In genomic region chrX:76279007-76279406, GRCh38 we compare ENCODE assay signal across 8 cellular contexts.
DNase-seq lines count a peak whose midpoint lies in the region; ATAC-seq, FAIRE-seq and TF ChIP-seq lines count a peak whose summit lies in the region.

No MANE protein-coding gene starts in this region.

- no peak overlapping the region for H3K4me3 Mint-ChIP-seq in mesothelial cell of epicardium

- DNase-seq in D721Med (ENCODE audit: insufficient read length, low spot score) = peak; percentile 9
- DNase-seq in GM19239 (ENCODE audit: insufficient read length, low spot score) = peak; percentile 4
- peak; percentile 28 for DNase-seq in NCI-H1092 (lab: John Stamatoyannopoulos, UW)
- DNase-seq in T1000 (lab: John Stamatoyannopoulos, UW) = peak; percentile 19
- DNase-seq in dermis blood vessel endothelial cell = peak; percentile 60
- peak in 1 of 2 experiments; percentile 42 for DNase-seq in mesothelial cell of epicardium (ENCODE audit: low spot score in 2 of 2, unreplicated experiment in 2 of 2)
- no peak for DNase-seq in suprapubic skin (ENCODE audit: low spot score in 2 of 2)

- no peaks in the 10 kb centered on the region for H3K36me3 ChIP-seq in suprapubic skin

- H3K4me1 ChIP-seq in suprapubic skin = no peaks in the 10 kb centered on the region

- ATAC-seq in GM21447 (IDR thresholded peaks at IDR 0.05; ENCODE audit: unreplicated experiment) = no peak

- peaks cover 44% of the 10 kb centered on the region for H3K9me3 Mint-ChIP-seq in mesothelial cell of epicardium

- H3K4me3 ChIP-seq in suprapubic skin = no peak overlapping the region

- H3K36me3 Mint-ChIP-seq in mesothelial cell of epicardium = no peaks in the 10 kb centered on the region

- TF ChIP-seq CTCF in D721Med (IDR thresholded peaks at IDR 0.05; ENCODE audit: insufficient read depth, missing control alignments) (peak; percentile 69), mesothelial cell of epicardium (IDR thresholded peaks at IDR 0.05; ENCODE audit: unreplicated experiment) (peak; percentile 27), suprapubic skin (IDR thresholded peaks at IDR 0.05) (peak; percentile 25 to 44)

- no peak overlapping the region for H3K27ac ChIP-seq in suprapubic skin

- FAIRE-seq in D721Med (lab: Jason Lieb, UNC) = peak; percentile 84
- peak; percentile 84 for FAIRE-seq in GM19239 (lab: Jason Lieb, UNC)

- H3K27me3 Mint-ChIP-seq in mesothelial cell of epicardium (ENCODE audit: low read depth) = no peaks in the 10 kb centered on the region

- no peak for TF ChIP-seq POLR2A in suprapubic skin (IDR thresholded peaks at IDR 0.05)

- H3K27me3 ChIP-seq in suprapubic skin = no peaks in the 10 kb centered on the region

- no peaks in the 10 kb centered on the region for H3K4me1 Mint-ChIP-seq in mesothelial cell of epicardium

- H3K9me3 ChIP-seq in suprapubic skin = no peaks in the 10 kb centered on the region

- no peak overlapping the region for H3K27ac Mint-ChIP-seq in mesothelial cell of epicardium

- no peak for TF ChIP-seq EP300 in suprapubic skin (IDR thresholded peaks at IDR 0.05)

Comparison
In these comparisons a context has a peak if more than half of its experiments do, and no peak if none do; other contexts are left out.
1. DNase-seq: peak in D721Med (single experiment), GM19239 (single experiment), NCI-H1092 (single experiment), T1000 (single experiment) and dermis blood vessel endothelial cell (single experiment); none in suprapubic skin (0 of 2).
2. Peak in every context shown above with its lines, with median percentiles within 50 percentile points of each other: CTCF ChIP-seq.